ENCODE assay signal across 8 cellular contexts in genomic region chr2:206989306-206989705, GRCh38. TPM values are rescaled to one million over a fixed set of nuclear protein-coding genes. Genes with fewer than 3 reads are reported as not detected.
DNase-seq lines count a peak whose midpoint lies in the region; ATAC-seq and TF ChIP-seq lines count a peak whose summit lies in the region.

No MANE protein-coding gene starts in this region.

- intact Hi-C loops in Right ventricle myocardium inferior (cut with DNase I): loop anchor here (1.0 kb wide), 1 partner anchor 189 kb away; no protein-coding TSS in a partner anchor
- intact Hi-C loops in cardiac septum (cut with DNase I): no loop called here

- H3K9me3 ChIP-seq in adipocyte (ENCODE audit: control insufficient read depth, low read length): no peaks in the 10 kb centered on the region

- peak; percentile 74 for DNase-seq in Right ventricle myocardium inferior (ENCODE audit: missing footprints)
- DNase-seq in cardiac septum (ENCODE audit: low spot score): no peak
- DNase-seq in LoVo (ENCODE audit: low spot score): peak; percentile 48
- peak; percentile 45 for DNase-seq in adipocyte (ENCODE audit: low read depth)
- peak; percentile 54 for DNase-seq in kidney tubule cell (ENCODE audit: low spot score)
- no peak for DNase-seq in type B pancreatic cell (ENCODE audit: extremely low spot score, unreplicated experiment)

- no peaks in the 10 kb centered on the region for H3K36me3 ChIP-seq in adipocyte (ENCODE audit: control insufficient read depth, insufficient read depth, low read length, severe bottlenecking)

- H3K27ac Mint-ChIP-seq in type B pancreatic cell: no peak overlapping the region

- no peaks in the 10 kb centered on the region for H3K27me3 Mint-ChIP-seq in type B pancreatic cell

- no peaks in the 10 kb centered on the region for H3K36me3 Mint-ChIP-seq in type B pancreatic cell

- no peaks in the 10 kb centered on the region for H3K4me1 Mint-ChIP-seq in type B pancreatic cell (ENCODE audit: unreplicated experiment)

- no peak overlapping the region for H3K4me3 Mint-ChIP-seq in type B pancreatic cell

- TF ChIP-seq CTCF in type B pancreatic cell (conservative IDR thresholded peaks at IDR 0.05): peak; percentile 84

- no peaks in the 10 kb centered on the region for H3K27me3 ChIP-seq in adipocyte (replicated peaks; ENCODE audit: control insufficient read depth, insufficient read depth, low read length)

- ATAC-seq in Right ventricle myocardium inferior: peak; percentile 76
- peak; percentile 90 for ATAC-seq in GM21825 (IDR thresholded peaks at IDR 0.05; ENCODE audit: unreplicated experiment)
- ATAC-seq in GM19328 (IDR thresholded peaks at IDR 0.05; ENCODE audit: unreplicated experiment): no peak

- no peak overlapping the region for H3K9ac ChIP-seq in adipocyte (ENCODE audit: low read length)

- H3K4me1 ChIP-seq in adipocyte (ENCODE audit: control insufficient read depth, insufficient read depth, low read length): no peaks in the 10 kb centered on the region

- H3K4me3 ChIP-seq in adipocyte (ENCODE audit: low read length): no peak overlapping the region

- H3K9me3 Mint-ChIP-seq in type B pancreatic cell: peaks cover 4% of the 10 kb centered on the region

RNA-seq across cellular contexts. Expression of gene CPO, which starts 50.0 kb away (rescaled TPM):
- total RNA-seq in Right ventricle myocardium inferior (0.73 TPM), cardiac septum (not detected), type B pancreatic cell (ENCODE audit: low replicate concordance) (0.24 and 0.51 TPM in 2 replicates)

Comparison
In these comparisons a context has a peak if more than half of its experiments do, and no peak if none do; other contexts are left out.
1. DNase-seq: peak in Right ventricle myocardium inferior (single experiment), LoVo (single experiment), adipocyte (single experiment) and kidney tubule cell (single experiment); none in cardiac septum (single experiment) and type B pancreatic cell (single experiment).